ENCODE assay signal across 15 cellular contexts in genomic region chr14:68521952-68522509, GRCh38.
DNase-seq lines count a peak whose midpoint lies in the region; ATAC-seq, FAIRE-seq and TF ChIP-seq lines count a peak whose summit lies in the region.
"Had no signal": no experiment of that assay in that cellular context is flagged by ENCODE, and none has a peak within 500 bp of the region (broad histone marks: within the 10 kb centered on the region; RNA-seq: fewer than 3 reads in every experiment).

No MANE protein-coding gene starts in this region.

- no peak overlapping the region for H3K4me3 ChIP-seq in heart left ventricle
- no peak overlapping the region for H3K4me3 ChIP-seq in kidney (ENCODE audit: low read length in 2 of 2)
- H3K4me3 ChIP-seq in parathyroid adenoma (ENCODE audit: low read depth, low read length): no peak overlapping the region
- no peak overlapping the region for H3K4me3 ChIP-seq in uterus
- H3K4me3 ChIP-seq: GM12878 had no signal

- 74 to 84% (median 78%) methylated on average over 5 to 8 of the region's 8 CpGs for WGBS in heart left ventricle, 4 donors

- intact Hi-C loops in heart left ventricle (cut with DNase I): loop anchor here in 8 of 10 donors (5.0 to 10.0 kb wide), 9 partner anchors 127 to 577 kb away; partner anchors contain the start of gene ZFP36L1 (in 4 of the 8)
- intact Hi-C loops in Right ventricle myocardium superior (cut with DNase I): loop anchor here (5.0 kb wide), 1 partner anchor 270 kb away; the partner anchor contains the start of gene ZFP36L1
- intact Hi-C loops in kidney (cut with DNase I): no loop called here
- intact Hi-C loops in uterus (cut with DNase I; ENCODE audit: low total_unique reads): no loop called here

- FAIRE-seq in kidney (lab: Jason Lieb, UNC): no peak
- no peak for FAIRE-seq in RCC 7860 (lab: Jason Lieb, UNC)
- FAIRE-seq: GM12878 had no signal

- no peaks in the 10 kb centered on the region for H3K36me3 ChIP-seq in heart left ventricle
- no peaks in the 10 kb centered on the region for H3K36me3 ChIP-seq in kidney (ENCODE audit: control insufficient read depth in 1 of 2, insufficient read depth in 2 of 2, low read length in 2 of 2)
- no peaks in the 10 kb centered on the region for H3K36me3 ChIP-seq in parathyroid adenoma (ENCODE audit: control insufficient read depth, insufficient read depth, low read length)
- H3K36me3 ChIP-seq in uterus: no peaks in the 10 kb centered on the region

- H3K9ac ChIP-seq in kidney (ENCODE audit: low read length in 2 of 2) (peak overlapping the region in 1 of 2 donors; percentile 36), parathyroid adenoma (no peak overlapping the region)

- H2AFZ ChIP-seq in parathyroid adenoma: peak overlapping the region; percentile 28

- TF ChIP-seq CTCF in heart left ventricle (IDR thresholded peaks at IDR 0.05): no peak
- no peak for TF ChIP-seq CTCF in kidney (IDR thresholded peaks at IDR 0.05; ENCODE audit: borderline replicate concordance, extremely low read depth, insufficient read depth)
- no peak for TF ChIP-seq CTCF in parathyroid adenoma (IDR thresholded peaks at IDR 0.05)
- no peak for TF ChIP-seq CTCF in uterus (IDR thresholded peaks at IDR 0.05)

- H3K9me3 ChIP-seq in heart left ventricle (peaks cover 0 to 4% (median 0%) of the 10 kb centered on the region in 12 donors), kidney (ENCODE audit: control insufficient read depth in 1 of 2, low read length in 2 of 2) (no peaks in the 10 kb centered on the region), parathyroid adenoma (ENCODE audit: control insufficient read depth, low read length) (no peaks in the 10 kb centered on the region), uterus (no peaks in the 10 kb centered on the region)

- H3K27me3 ChIP-seq in heart left ventricle: no peaks in the 10 kb centered on the region
- H3K27me3 ChIP-seq in parathyroid adenoma (ENCODE audit: control insufficient read depth, insufficient read depth, low read length): no peaks in the 10 kb centered on the region
- H3K27me3 ChIP-seq in uterus: no peaks in the 10 kb centered on the region

- H3K4me1 ChIP-seq in heart left ventricle (peaks cover 0 to 83% (median 50%) of the 10 kb centered on the region in 12 donors), kidney (ENCODE audit: control insufficient read depth in 1 of 2, insufficient read depth in 1 of 2, low read depth in 1 of 2, low read length in 2 of 2) (peaks cover 35 to 71% of the 10 kb centered on the region in 2 donors), parathyroid adenoma (peaks cover 14% of the 10 kb centered on the region), uterus (peaks cover 27 to 32% of the 10 kb centered on the region in 2 donors)

- DNase-seq in heart left ventricle: no peak
- no peak for DNase-seq in Right ventricle myocardium superior
- peak; percentile 38 for DNase-seq in kidney
- no peak for DNase-seq in uterus
- DNase-seq in RCC 7860 (ENCODE audit: low spot score): no peak
- DNase-seq in COLO668 (lab: John Stamatoyannopoulos, UW; ENCODE audit: unreplicated experiment): no peak
- DNase-seq: 8988T; activated CD8-positive, alpha-beta T cell treated with anti-CD3 and anti-CD28 coated beads for 36 hours; activated naive CD4-positive, alpha-beta T cell treated with Interleukin-2 at 50 U/mL for 16 hours; foreskin melanocyte; MV-4-11; stimulated activated CD4-positive, alpha-beta T cell treated with anti-CD3 and anti-CD28 coated beads, Interleukin-15, amount 100 ng/mL, for 24 hours had no signal

- ATAC-seq in heart left ventricle: peak in 1 of 4 donors; percentile 11
- no peak for ATAC-seq in Right ventricle myocardium superior (ENCODE audit: poor library complexity)
- ATAC-seq in HG03135 (IDR thresholded peaks at IDR 0.05; ENCODE audit: unreplicated experiment): no peak
- ATAC-seq: activated CD8-positive, alpha-beta T cell treated with anti-CD3 and anti-CD28 coated beads for 36 hours had no signal

- no peak overlapping the region for H3K4me2 ChIP-seq in parathyroid adenoma (ENCODE audit: low read length)

- H3K27ac ChIP-seq in heart left ventricle (peak overlapping the region; percentile 7 to 74 (median 51)), kidney (ENCODE audit: low read depth in 2 of 2, low read length in 2 of 2) (peak overlapping the region; percentile 29 to 33), parathyroid adenoma (no peak overlapping the region), uterus (peak overlapping the region; percentile 89 to 92)

- H3K79me2 ChIP-seq in parathyroid adenoma: no peaks in the 10 kb centered on the region

- no peak for TF ChIP-seq POLR2A in heart left ventricle (IDR thresholded peaks at IDR 0.05)
- no peak for TF ChIP-seq POLR2A in uterus (IDR thresholded peaks at IDR 0.05)

Comparison
In these comparisons a context has a peak if more than half of its experiments do, and no peak if none do; other contexts are left out.
1. intact Hi-C loops: an anchor here in heart left ventricle (5.0 to 10.0 kb wide) and Right ventricle myocardium superior (5.0 kb wide); none called in kidney and uterus.